ENCODE assay signal across 1 cellular context in the genomic region with DNA sequence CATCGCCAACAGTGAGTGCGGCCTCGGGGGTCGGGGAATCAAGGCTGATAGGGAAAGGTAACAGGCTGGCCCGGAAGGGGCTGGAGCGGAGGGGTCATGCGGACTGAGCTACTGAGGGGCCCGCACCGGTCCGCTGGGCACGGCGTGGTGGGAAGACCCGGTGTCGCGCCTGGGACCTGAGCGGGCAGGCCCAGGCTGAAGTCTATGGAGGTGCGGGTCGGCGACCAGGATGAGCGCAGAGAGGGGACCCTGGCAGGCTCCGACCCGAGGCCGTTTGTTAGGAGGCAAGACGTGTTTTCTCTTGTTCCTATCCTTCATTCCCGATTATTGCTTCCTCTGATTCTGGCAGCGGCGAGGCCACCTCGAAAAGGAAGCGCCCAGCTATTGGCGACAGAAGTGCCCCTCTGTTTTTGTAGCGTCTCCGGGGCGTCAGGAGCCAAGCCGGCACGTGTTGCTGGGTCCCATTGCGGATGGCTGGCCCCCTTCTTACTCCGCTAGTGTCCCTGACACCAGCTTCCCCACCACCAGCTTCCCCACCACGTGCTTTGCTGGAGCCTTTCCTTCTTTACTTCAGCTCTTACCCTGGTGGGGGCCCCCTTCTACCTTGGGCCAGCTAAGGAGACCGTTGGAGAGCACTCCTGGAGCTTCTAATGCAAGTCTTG.
A peak's percentile ranks its signal among the peaks of the same experiment; 100 is the strongest.
TF ChIP-seq lines count a peak whose summit lies in the region.

No MANE protein-coding gene starts in this region.

TF ChIP-seq in K562, 482 proteins besides CTCF, POLR2A, EP300 and RAD21 (continues in another document):
- no peak for TF ChIP-seq GATAD2B (IDR thresholded peaks at IDR 0.05; ENCODE audit: borderline replicate concordance)
- no peak for TF ChIP-seq SMARCB1 (IDR thresholded peaks at IDR 0.05; ENCODE audit: insufficient read length, low read depth)
- peak in 1 of 2 experiments; percentile 77; a peak in 2 of 4 replicates for TF ChIP-seq HDAC1 (IDR thresholded peaks at IDR 0.05)
- no peak for TF ChIP-seq FOS (IDR thresholded peaks at IDR 0.05; ENCODE audit: extremely low read depth, insufficient read length)
- TF ChIP-seq SLC30A9 (CRISPR knock-in tag; IDR thresholded peaks at IDR 0.05), result no peak
- TF ChIP-seq TRIM24 (IDR thresholded peaks at IDR 0.05), result no peak
- TF ChIP-seq MIER1 (IDR thresholded peaks at IDR 0.05; ENCODE audit: low read depth), result no peak
- TF ChIP-seq NRF1 (conservative IDR thresholded peaks at IDR 0.05 in 1 of 2, IDR thresholded peaks at IDR 0.05 in 1 of 2), result no peak
- TF ChIP-seq, protein P1, sequence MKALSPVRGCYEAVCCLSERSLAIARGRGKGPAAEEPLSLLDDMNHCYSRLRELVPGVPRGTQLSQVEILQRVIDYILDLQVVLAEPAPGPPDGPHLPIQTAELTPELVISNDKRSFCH (CRISPR knock-in tag; IDR thresholded peaks at IDR 0.05), result no peak
- TF ChIP-seq, protein P1 (tag; IDR thresholded peaks at IDR 0.05), result no peak
- no peak for TF ChIP-seq ZNF224 (CRISPR knock-in tag; IDR thresholded peaks at IDR 0.05)
- TF ChIP-seq ELF1 (tag; IDR thresholded peaks at IDR 0.05), result no peak
- TF ChIP-seq KDM4B (IDR thresholded peaks at IDR 0.05; ENCODE audit: borderline replicate concordance in 2 of 2, low read depth in 1 of 2), result no peak
- no peak for TF ChIP-seq ZNF561 (CRISPR knock-in tag; conservative IDR thresholded peaks at IDR 0.05)
- TF ChIP-seq, protein P2, sequence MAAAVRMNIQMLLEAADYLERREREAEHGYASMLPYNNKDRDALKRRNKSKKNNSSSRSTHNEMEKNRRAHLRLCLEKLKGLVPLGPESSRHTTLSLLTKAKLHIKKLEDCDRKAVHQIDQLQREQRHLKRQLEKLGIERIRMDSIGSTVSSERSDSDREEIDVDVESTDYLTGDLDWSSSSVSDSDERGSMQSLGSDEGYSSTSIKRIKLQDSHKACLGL (CRISPR knock-in tag; IDR thresholded peaks at IDR 0.05; ENCODE audit: borderline replicate concordance, poor library complexity, severe bottlenecking), result peak; percentile 44
- TF ChIP-seq ZNF699 (CRISPR knock-in tag; IDR thresholded peaks at IDR 0.05; ENCODE audit: insufficient replicate concordance), result no peak
- TF ChIP-seq HCFC1 (IDR thresholded peaks at IDR 0.05; ENCODE audit: low read depth, low read length), result no peak
- TF ChIP-seq POLR2B (IDR thresholded peaks at IDR 0.05; ENCODE audit: low read depth, partially characterized antibody), result peak; percentile 1
- TF ChIP-seq, protein P3, sequence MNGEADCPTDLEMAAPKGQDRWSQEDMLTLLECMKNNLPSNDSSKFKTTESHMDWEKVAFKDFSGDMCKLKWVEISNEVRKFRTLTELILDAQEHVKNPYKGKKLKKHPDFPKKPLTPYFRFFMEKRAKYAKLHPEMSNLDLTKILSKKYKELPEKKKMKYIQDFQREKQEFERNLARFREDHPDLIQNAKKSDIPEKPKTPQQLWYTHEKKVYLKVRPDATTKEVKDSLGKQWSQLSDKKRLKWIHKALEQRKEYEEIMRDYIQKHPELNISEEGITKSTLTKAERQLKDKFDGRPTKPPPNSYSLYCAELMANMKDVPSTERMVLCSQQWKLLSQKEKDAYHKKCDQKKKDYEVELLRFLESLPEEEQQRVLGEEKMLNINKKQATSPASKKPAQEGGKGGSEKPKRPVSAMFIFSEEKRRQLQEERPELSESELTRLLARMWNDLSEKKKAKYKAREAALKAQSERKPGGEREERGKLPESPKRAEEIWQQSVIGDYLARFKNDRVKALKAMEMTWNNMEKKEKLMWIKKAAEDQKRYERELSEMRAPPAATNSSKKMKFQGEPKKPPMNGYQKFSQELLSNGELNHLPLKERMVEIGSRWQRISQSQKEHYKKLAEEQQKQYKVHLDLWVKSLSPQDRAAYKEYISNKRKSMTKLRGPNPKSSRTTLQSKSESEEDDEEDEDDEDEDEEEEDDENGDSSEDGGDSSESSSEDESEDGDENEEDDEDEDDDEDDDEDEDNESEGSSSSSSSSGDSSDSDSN (IDR thresholded peaks at IDR 0.05; ENCODE audit: borderline replicate concordance in 1 of 2, low read depth in 2 of 2, low read length in 2 of 2), result no peak
- TF ChIP-seq ZNF23 (CRISPR knock-in tag; IDR thresholded peaks at IDR 0.05), result no peak
- no peak for TF ChIP-seq NCOA2 (IDR thresholded peaks at IDR 0.05; ENCODE audit: partially characterized antibody in 2 of 2)
- no peak for TF ChIP-seq CBX5 (IDR thresholded peaks at IDR 0.05; ENCODE audit: borderline replicate concordance, low read depth)
- no peak for TF ChIP-seq ZNF785 (CRISPR knock-in tag; IDR thresholded peaks at IDR 0.05)
- 0 out of 2 replicates have a peak, but pooled peaks have one; percentile 3 for TF ChIP-seq FOXP1 (CRISPR knock-in tag; IDR thresholded peaks at IDR 0.05)
- TF ChIP-seq CBX1 (IDR thresholded peaks at IDR 0.05; ENCODE audit: low read depth), result no peak
- no peak for TF ChIP-seq FOXJ2 (tag; IDR thresholded peaks at IDR 0.05)
- TF ChIP-seq TAL1 (IDR thresholded peaks at IDR 0.05), result no peak
- TF ChIP-seq PHB (CRISPR knock-in tag; IDR thresholded peaks at IDR 0.05), result no peak
- TF ChIP-seq NR2C2 (CRISPR knock-in tag; IDR thresholded peaks at IDR 0.05), result no peak
- no peak; the same call in 1 of the 2 replicates for TF ChIP-seq NR2C2 (tag; IDR thresholded peaks at IDR 0.05)
- 0 out of 2 replicates have a peak, but pooled peaks have one; percentile 12 for TF ChIP-seq OTX1 (CRISPR knock-in tag; IDR thresholded peaks at IDR 0.05)
- no peak for TF ChIP-seq DPF2 (IDR thresholded peaks at IDR 0.05)
- TF ChIP-seq MEIS2 (IDR thresholded peaks at IDR 0.05; ENCODE audit: partially characterized antibody), result no peak
- TF ChIP-seq FUS (optimal IDR thresholded peaks at IDR 0.05; ENCODE audit: low read depth, low read length), result no peak
- no peak for TF ChIP-seq BRCA1 (IDR thresholded peaks at IDR 0.05)
- no peak for TF ChIP-seq BRCA1 (CRISPR knock-in tag; IDR thresholded peaks at IDR 0.05)
- no peak for TF ChIP-seq ZZZ3 (IDR thresholded peaks at IDR 0.05)
- TF ChIP-seq SIX5 (IDR thresholded peaks at IDR 0.05; ENCODE audit: borderline replicate concordance in 1 of 2, insufficient read depth in 1 of 2, low read depth in 1 of 2, low read length in 2 of 2), result no peak
- 0 out of 2 replicates have a peak, but pooled peaks have one; percentile 8 for TF ChIP-seq NBN (IDR thresholded peaks at IDR 0.05; ENCODE audit: low read depth)
- TF ChIP-seq, protein P4, sequence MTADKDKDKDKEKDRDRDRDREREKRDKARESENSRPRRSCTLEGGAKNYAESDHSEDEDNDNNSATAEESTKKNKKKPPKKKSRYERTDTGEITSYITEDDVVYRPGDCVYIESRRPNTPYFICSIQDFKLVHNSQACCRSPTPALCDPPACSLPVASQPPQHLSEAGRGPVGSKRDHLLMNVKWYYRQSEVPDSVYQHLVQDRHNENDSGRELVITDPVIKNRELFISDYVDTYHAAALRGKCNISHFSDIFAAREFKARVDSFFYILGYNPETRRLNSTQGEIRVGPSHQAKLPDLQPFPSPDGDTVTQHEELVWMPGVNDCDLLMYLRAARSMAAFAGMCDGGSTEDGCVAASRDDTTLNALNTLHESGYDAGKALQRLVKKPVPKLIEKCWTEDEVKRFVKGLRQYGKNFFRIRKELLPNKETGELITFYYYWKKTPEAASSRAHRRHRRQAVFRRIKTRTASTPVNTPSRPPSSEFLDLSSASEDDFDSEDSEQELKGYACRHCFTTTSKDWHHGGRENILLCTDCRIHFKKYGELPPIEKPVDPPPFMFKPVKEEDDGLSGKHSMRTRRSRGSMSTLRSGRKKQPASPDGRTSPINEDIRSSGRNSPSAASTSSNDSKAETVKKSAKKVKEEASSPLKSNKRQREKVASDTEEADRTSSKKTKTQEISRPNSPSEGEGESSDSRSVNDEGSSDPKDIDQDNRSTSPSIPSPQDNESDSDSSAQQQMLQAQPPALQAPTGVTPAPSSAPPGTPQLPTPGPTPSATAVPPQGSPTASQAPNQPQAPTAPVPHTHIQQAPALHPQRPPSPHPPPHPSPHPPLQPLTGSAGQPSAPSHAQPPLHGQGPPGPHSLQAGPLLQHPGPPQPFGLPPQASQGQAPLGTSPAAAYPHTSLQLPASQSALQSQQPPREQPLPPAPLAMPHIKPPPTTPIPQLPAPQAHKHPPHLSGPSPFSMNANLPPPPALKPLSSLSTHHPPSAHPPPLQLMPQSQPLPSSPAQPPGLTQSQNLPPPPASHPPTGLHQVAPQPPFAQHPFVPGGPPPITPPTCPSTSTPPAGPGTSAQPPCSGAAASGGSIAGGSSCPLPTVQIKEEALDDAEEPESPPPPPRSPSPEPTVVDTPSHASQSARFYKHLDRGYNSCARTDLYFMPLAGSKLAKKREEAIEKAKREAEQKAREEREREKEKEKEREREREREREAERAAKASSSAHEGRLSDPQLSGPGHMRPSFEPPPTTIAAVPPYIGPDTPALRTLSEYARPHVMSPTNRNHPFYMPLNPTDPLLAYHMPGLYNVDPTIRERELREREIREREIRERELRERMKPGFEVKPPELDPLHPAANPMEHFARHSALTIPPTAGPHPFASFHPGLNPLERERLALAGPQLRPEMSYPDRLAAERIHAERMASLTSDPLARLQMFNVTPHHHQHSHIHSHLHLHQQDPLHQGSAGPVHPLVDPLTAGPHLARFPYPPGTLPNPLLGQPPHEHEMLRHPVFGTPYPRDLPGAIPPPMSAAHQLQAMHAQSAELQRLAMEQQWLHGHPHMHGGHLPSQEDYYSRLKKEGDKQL (CRISPR knock-in tag; IDR thresholded peaks at IDR 0.05; ENCODE audit: borderline replicate concordance), result no peak
- TF ChIP-seq BCOR (IDR thresholded peaks at IDR 0.05), result no peak
- TF ChIP-seq ATF7 (IDR thresholded peaks at IDR 0.05), result no peak; the same call in 1 of the 2 replicates
- no peak for TF ChIP-seq KLF1 (tag; IDR thresholded peaks at IDR 0.05)
- TF ChIP-seq, protein P5, sequence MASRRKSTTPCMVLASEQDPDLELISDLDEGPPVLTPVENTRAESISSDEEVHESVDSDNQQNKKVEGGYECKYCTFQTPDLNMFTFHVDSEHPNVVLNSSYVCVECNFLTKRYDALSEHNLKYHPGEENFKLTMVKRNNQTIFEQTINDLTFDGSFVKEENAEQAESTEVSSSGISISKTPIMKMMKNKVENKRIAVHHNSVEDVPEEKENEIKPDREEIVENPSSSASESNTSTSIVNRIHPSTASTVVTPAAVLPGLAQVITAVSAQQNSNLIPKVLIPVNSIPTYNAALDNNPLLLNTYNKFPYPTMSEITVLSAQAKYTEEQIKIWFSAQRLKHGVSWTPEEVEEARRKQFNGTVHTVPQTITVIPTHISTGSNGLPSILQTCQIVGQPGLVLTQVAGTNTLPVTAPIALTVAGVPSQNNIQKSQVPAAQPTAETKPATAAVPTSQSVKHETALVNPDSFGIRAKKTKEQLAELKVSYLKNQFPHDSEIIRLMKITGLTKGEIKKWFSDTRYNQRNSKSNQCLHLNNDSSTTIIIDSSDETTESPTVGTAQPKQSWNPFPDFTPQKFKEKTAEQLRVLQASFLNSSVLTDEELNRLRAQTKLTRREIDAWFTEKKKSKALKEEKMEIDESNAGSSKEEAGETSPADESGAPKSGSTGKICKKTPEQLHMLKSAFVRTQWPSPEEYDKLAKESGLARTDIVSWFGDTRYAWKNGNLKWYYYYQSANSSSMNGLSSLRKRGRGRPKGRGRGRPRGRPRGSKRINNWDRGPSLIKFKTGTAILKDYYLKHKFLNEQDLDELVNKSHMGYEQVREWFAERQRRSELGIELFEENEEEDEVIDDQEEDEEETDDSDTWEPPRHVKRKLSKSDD (conservative IDR thresholded peaks at IDR 0.05; ENCODE audit: low read length), result no peak
- no peak for TF ChIP-seq DDX20 (tag; IDR thresholded peaks at IDR 0.05; ENCODE audit: low read depth)
- TF ChIP-seq, protein P6, sequence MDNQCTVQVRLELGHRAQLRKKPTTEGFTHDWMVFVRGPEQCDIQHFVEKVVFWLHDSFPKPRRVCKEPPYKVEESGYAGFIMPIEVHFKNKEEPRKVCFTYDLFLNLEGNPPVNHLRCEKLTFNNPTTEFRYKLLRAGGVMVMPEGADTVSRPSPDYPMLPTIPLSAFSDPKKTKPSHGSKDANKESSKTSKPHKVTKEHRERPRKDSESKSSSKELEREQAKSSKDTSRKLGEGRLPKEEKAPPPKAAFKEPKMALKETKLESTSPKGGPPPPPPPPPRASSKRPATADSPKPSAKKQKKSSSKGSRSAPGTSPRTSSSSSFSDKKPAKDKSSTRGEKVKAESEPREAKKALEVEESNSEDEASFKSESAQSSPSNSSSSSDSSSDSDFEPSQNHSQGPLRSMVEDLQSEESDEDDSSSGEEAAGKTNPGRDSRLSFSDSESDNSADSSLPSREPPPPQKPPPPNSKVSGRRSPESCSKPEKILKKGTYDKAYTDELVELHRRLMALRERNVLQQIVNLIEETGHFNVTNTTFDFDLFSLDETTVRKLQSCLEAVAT (IDR thresholded peaks at IDR 0.05), result 0 out of 4 replicates have a peak, but pooled peaks of 1 of the 2 experiments have one; percentile 55
- TF ChIP-seq SRSF7 (optimal IDR thresholded peaks at IDR 0.05; ENCODE audit: low read depth, low read length), result no peak
- TF ChIP-seq PHTF2 (CRISPR knock-in tag; IDR thresholded peaks at IDR 0.05), result no peak
- no peak for TF ChIP-seq ZNF324 (CRISPR knock-in tag; IDR thresholded peaks at IDR 0.05)
- TF ChIP-seq MXI1 (IDR thresholded peaks at IDR 0.05; ENCODE audit: low read depth, low read length), result no peak
- TF ChIP-seq, protein P7, sequence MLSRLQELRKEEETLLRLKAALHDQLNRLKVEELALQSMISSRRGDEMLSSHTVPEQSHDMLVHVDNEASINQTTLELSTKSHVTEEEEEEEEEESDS (CRISPR knock-in tag; IDR thresholded peaks at IDR 0.05), result no peak
- TF ChIP-seq CHD1 (IDR thresholded peaks at IDR 0.05; ENCODE audit: low read length), result peak; percentile 27
- TF ChIP-seq XRCC4 (IDR thresholded peaks at IDR 0.05; ENCODE audit: extremely low read depth, insufficient read depth, insufficient read length), result no peak
- no peak for TF ChIP-seq ATF1 (CRISPR knock-in tag; IDR thresholded peaks at IDR 0.05)
- no peak for TF ChIP-seq ATF1 (tag; IDR thresholded peaks at IDR 0.05)
- no peak for TF ChIP-seq ILK (tag; IDR thresholded peaks at IDR 0.05; ENCODE audit: borderline replicate concordance, low read depth)
- no peak for TF ChIP-seq ZNF347 (CRISPR knock-in tag; IDR thresholded peaks at IDR 0.05; ENCODE audit: low read depth)
- TF ChIP-seq RBM14 (IDR thresholded peaks at IDR 0.05; ENCODE audit: borderline replicate concordance, insufficient read depth, low read depth, low read length), result no peak
- TF ChIP-seq TCF7 (IDR thresholded peaks at IDR 0.05; ENCODE audit: borderline replicate concordance), result no peak
- TF ChIP-seq, protein P8, sequence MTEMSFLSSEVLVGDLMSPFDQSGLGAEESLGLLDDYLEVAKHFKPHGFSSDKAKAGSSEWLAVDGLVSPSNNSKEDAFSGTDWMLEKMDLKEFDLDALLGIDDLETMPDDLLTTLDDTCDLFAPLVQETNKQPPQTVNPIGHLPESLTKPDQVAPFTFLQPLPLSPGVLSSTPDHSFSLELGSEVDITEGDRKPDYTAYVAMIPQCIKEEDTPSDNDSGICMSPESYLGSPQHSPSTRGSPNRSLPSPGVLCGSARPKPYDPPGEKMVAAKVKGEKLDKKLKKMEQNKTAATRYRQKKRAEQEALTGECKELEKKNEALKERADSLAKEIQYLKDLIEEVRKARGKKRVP (CRISPR knock-in tag; IDR thresholded peaks at IDR 0.05), result no peak
